In the genomic region with DNA sequence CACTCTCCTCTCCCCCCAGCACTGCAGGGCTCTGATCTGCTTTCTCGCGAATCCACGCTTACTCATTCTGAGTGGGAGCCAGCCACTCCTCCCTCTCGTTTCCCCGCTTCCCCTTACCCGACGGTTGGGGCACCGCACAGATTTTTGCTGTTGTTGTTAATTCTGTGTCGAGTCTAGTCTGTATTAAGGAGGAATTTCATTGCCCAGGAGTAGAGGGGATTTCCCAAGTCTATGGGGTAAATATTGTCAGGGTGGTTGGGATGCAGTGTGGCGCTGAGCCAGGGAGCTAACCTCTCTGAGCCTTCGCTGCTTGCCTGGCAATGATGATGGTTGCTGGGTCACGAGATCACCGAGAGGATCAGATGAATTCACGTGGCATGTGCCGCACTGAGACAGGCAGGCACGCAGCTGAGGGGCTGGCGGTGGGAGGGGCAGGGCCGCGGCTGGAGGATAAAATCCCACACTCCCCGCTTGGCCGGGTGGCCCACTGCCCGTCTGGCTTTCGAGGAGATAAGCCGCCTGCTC, we compare ENCODE assay signal across 8 cellular contexts. TPM values are rescaled to one million over a fixed set of nuclear protein-coding genes. Genes with fewer than 3 reads are reported as not detected.
DNase-seq lines count a peak whose midpoint lies in the region; ATAC-seq, FAIRE-seq and TF ChIP-seq lines count a peak whose summit lies in the region.

No MANE protein-coding gene starts in this region.

- no peak overlapping the region for H2BK12ac ChIP-seq in H1 (ENCODE audit: low read depth, low read length)

- no peak overlapping the region for H2BK120ac ChIP-seq in H1 (replicated peaks; ENCODE audit: low read depth, low read length)

- TF ChIP-seq RAD21 in H1 (IDR thresholded peaks at IDR 0.05 in 1 of 2, conservative IDR thresholded peaks at IDR 0.05 in 1 of 2; ENCODE audit: low read depth in 2 of 2, low read length in 2 of 2) = no peak

- no peak overlapping the region for H3K4me2 ChIP-seq in H1 (ENCODE audit: insufficient read depth in 1 of 2, low read depth in 2 of 2, low read length in 2 of 2)

- H3K4me1 ChIP-seq in H1 (replicated peaks in 1 of 4; ENCODE audit: control insufficient read depth in 3 of 4, insufficient read depth in 4 of 4, low read length in 3 of 4) = peaks cover 7 to 45% (median 25%) of the 10 kb centered on the region in 4 experiments

- H3K14ac ChIP-seq in H1 (ENCODE audit: insufficient read length) = no peak overlapping the region

- H2BK15ac ChIP-seq in H1 (ENCODE audit: low read length) = no peak overlapping the region

- no peak overlapping the region; the same call in 1 of the 2 replicates for H2BK5ac ChIP-seq in H1 (ENCODE audit: low read depth, low read length)

- ATAC-seq in omental fat pad (ENCODE audit: low FRiP score) = peak; percentile 83
- ATAC-seq in GM21526 (IDR thresholded peaks at IDR 0.05; ENCODE audit: low FRiP score, unreplicated experiment) = no peak

- no peak for TF ChIP-seq CTCF in H1 (IDR thresholded peaks at IDR 0.05; ENCODE audit: control extremely low read depth in 1 of 3, insufficient read depth in 1 of 3, low read depth in 1 of 3, low read length in 3 of 3)
- TF ChIP-seq CTCF in omental fat pad (IDR thresholded peaks at IDR 0.05) = no peak

- 87% methylated on average over 24 of the region's 24 CpGs; no CpG with 5 or more reads in 1 of the 2 experiments for WGBS in H1 (ENCODE audit: extremely low coverage in 1 of 2, insufficient coverage in 1 of 2, insufficient read length in 1 of 2, insufficient replicate concordance in 2 of 2, low coverage in 1 of 2, low lambda C conversion rate in 2 of 2, missing lambda C conversion rate in 1 of 2), 2 experiments

- no peak overlapping the region for H4K5ac ChIP-seq in H1 (ENCODE audit: insufficient read length, low read depth, low read length)

- H3K36me3 ChIP-seq in H1 (ENCODE audit: control insufficient read depth in 2 of 4, insufficient read depth in 4 of 4, low read length in 3 of 4) = peaks cover 0 to 3% (median 0%) of the 10 kb centered on the region in 4 experiments; a peak in 2 of 8 replicates

- no peak overlapping the region for H3K56ac ChIP-seq in H1 (replicated peaks; ENCODE audit: insufficient read length, low read depth, low read length)

- H3K23me2 ChIP-seq in H1 (ENCODE audit: low read depth, low read length) = no peaks in the 10 kb centered on the region

- H4K91ac ChIP-seq in H1 (replicated peaks; ENCODE audit: insufficient read length, low read length) = peak overlapping the region; percentile 52

- TF ChIP-seq POLR2A in H1 (IDR thresholded peaks at IDR 0.05; ENCODE audit: control extremely low read depth in 1 of 2, low read depth in 2 of 2, low read length in 2 of 2) = no peak

- H3K79me1 ChIP-seq in H1 (ENCODE audit: low read depth, low read length) = peaks cover 26% of the 10 kb centered on the region

- no peak overlapping the region for H3K18ac ChIP-seq in H1 (ENCODE audit: extremely low read depth, low read length)

- no peak overlapping the region for H2AFZ ChIP-seq in H1 (ENCODE audit: low read length)

- no peak overlapping the region for H3K4me3 ChIP-seq in H1 (ENCODE audit: extremely low read depth in 1 of 4, insufficient read depth in 2 of 4, low read depth in 3 of 4, low read length in 4 of 4)

- H2AK5ac ChIP-seq in H1 (ENCODE audit: low read depth, low read length) = no peak overlapping the region

- POLR2A ChIA-PET in H1 (lab: Charles Lee; ENCODE audit: partially characterized antibody) = no interaction called here

- FAIRE-seq in H1 (lab: Jason Lieb, UNC) = no peak

- H3K27ac ChIP-seq in H1 (ENCODE audit: low read depth, low read length) = no peak overlapping the region

- TF ChIP-seq EP300 in H1 (IDR thresholded peaks at IDR 0.05; ENCODE audit: borderline replicate concordance in 1 of 2, low read depth in 2 of 2, low read length in 2 of 2) = no peak

- DNase-seq in AG08395 (ENCODE audit: low spot score) (peak; percentile 71), NCI-H2171 (lab: John Stamatoyannopoulos, UW) (peak; percentile 73), H1 (ENCODE audit: low read depth in 1 of 2, low spot score in 2 of 2) (no peak), omental fat pad (ENCODE audit: low spot score) (peak; percentile 70), NCI-H510A treated with DMSO at 0.1 percent for 48 hours (lab: John Stamatoyannopoulos, UW) (no peak), NCI-H1048 (lab: John Stamatoyannopoulos, UW) (no peak), SHP77 (lab: John Stamatoyannopoulos, UW) (no peak)

- peaks cover 59 to 100% of the 10 kb centered on the region in 2 experiments for H3K79me2 ChIP-seq in H1 (ENCODE audit: control insufficient read depth in 1 of 2, insufficient read depth in 2 of 2, low read length in 2 of 2)

- CTCF ChIA-PET in H1 (lab: Charles Lee; ENCODE audit: partially characterized antibody) = interaction anchor here (1.2 to 1.4 kb wide), 2 partner anchors 15 to 17 kb away, joined by 3 to 4 read pairs; no protein-coding TSS in a partner anchor

- no peak overlapping the region for H3K23ac ChIP-seq in H1 (ENCODE audit: insufficient read length)

- H3K9ac ChIP-seq in H1 (replicated peaks in 1 of 4; ENCODE audit: extremely low read depth in 1 of 4, low read depth in 3 of 4, low read length in 3 of 4) = no peak overlapping the region

- no peaks in the 10 kb centered on the region for H3K27me3 ChIP-seq in H1 (replicated peaks in 1 of 4; ENCODE audit: control insufficient read depth in 3 of 4, extremely low read depth in 1 of 4, insufficient read depth in 3 of 4, low read length in 3 of 4)

- H4K20me1 ChIP-seq in H1 (replicated peaks in 1 of 2; ENCODE audit: control insufficient read depth in 1 of 2, insufficient read depth in 2 of 2, low read length in 2 of 2) = peaks cover 31 to 51% of the 10 kb centered on the region in 2 experiments

- no peak overlapping the region for H2BK20ac ChIP-seq in H1 (ENCODE audit: low read length)

- no peak overlapping the region for H4K8ac ChIP-seq in H1 (ENCODE audit: extremely low read depth, insufficient read depth, low read length)

- no peak overlapping the region for H3K4ac ChIP-seq in H1 (replicated peaks; ENCODE audit: insufficient read length, low read depth, low read length)

- H3K9me3 ChIP-seq in H1 (ENCODE audit: insufficient read depth in 2 of 2, low read depth in 1 of 2, low read length in 1 of 2) = no peaks in the 10 kb centered on the region

TF ChIP-seq in H1, 55 proteins besides CTCF, POLR2A, EP300 and RAD21:
- TF ChIP-seq NRF1 (IDR thresholded peaks at IDR 0.05; ENCODE audit: low read depth, low read length) (no peak), GTF2F1 (IDR thresholded peaks at IDR 0.05; ENCODE audit: borderline replicate concordance, low read depth, low read length) (no peak), PHF8 (conservative IDR thresholded peaks at IDR 0.05; ENCODE audit: low read depth, low read length) (no peak), POU5F1 (IDR thresholded peaks at IDR 0.05; ENCODE audit: low read depth, low read length) (no peak), JUN (IDR thresholded peaks at IDR 0.05; ENCODE audit: low read depth, low read length) (no peak), TCF12 (IDR thresholded peaks at IDR 0.05; ENCODE audit: low read depth, low read length) (no peak), TEAD4 (IDR thresholded peaks at IDR 0.05; ENCODE audit: low read depth, low read length) (no peak)
- TF ChIP-seq, protein P1, sequence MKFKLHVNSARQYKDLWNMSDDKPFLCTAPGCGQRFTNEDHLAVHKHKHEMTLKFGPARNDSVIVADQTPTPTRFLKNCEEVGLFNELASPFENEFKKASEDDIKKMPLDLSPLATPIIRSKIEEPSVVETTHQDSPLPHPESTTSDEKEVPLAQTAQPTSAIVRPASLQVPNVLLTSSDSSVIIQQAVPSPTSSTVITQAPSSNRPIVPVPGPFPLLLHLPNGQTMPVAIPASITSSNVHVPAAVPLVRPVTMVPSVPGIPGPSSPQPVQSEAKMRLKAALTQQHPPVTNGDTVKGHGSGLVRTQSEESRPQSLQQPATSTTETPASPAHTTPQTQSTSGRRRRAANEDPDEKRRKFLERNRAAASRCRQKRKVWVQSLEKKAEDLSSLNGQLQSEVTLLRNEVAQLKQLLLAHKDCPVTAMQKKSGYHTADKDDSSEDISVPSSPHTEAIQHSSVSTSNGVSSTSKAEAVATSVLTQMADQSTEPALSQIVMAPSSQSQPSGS (IDR thresholded peaks at IDR 0.05; ENCODE audit: low read length) = no peak

RNA-seq across cellular contexts. Expression of a gene that starts 18.5 kb away (rescaled TPM):
- 275 TPM in 2 replicates for total RNA-seq in H1 (2021; fragmentation: NEBNext Ultra II Directional; extraction: Animal tissue kit (Norgen Biotek cat#: 25700))
- 14.8 and 25.3 TPM in 2 replicates for polyA plus RNA-seq in H1 (2011; rRNA removed)
- 13.5 TPM for polyA plus RNA-seq in H1 (2011; cell fraction: cytosol; rRNA removed)
- 54.3 TPM for polyA plus RNA-seq in H1 (2011; cell fraction: nucleus; rRNA removed)
- polyA plus RNA-seq in H1 (2012, experiment 1 of 2) = 125 to 153 TPM (median 138 TPM) in 4 replicates
- 70.3 TPM for polyA plus RNA-seq in H1 (2012, experiment 2 of 2)
- 103 TPM for polyA plus RNA-seq in H1 (2013, experiment 1 of 2)
- 111 TPM for polyA plus RNA-seq in H1 (2013, experiment 2 of 2)
- 28.8 and 30.2 TPM in 2 replicates for polyA minus RNA-seq in H1 (2011; rRNA and poly(A)+ RNA removed)
- polyA minus RNA-seq in H1 (2011; cell fraction: cytosol; rRNA and poly(A)+ RNA removed) = 93.4 TPM
- polyA minus RNA-seq in H1 (2011; cell fraction: nucleus; rRNA and poly(A)+ RNA removed) = 81.3 TPM
- 10 to 100 TPM; 53.4 to 85.3 (median 71.9) TPM for total RNA-seq in omental fat pad

Comparison
In these comparisons a context has a peak if more than half of its experiments do, and no peak if none do; other contexts are left out.
1. DNase-seq: peak in AG08395 (single experiment), NCI-H2171 (single experiment) and omental fat pad (single experiment); none in H1 (0 of 2), NCI-H510A treated with DMSO at 0.1 percent for 48 hours (single experiment), NCI-H1048 (single experiment) and SHP77 (0 of 2).